ENCODE assay signal across 20 cellular contexts in the genomic region with DNA sequence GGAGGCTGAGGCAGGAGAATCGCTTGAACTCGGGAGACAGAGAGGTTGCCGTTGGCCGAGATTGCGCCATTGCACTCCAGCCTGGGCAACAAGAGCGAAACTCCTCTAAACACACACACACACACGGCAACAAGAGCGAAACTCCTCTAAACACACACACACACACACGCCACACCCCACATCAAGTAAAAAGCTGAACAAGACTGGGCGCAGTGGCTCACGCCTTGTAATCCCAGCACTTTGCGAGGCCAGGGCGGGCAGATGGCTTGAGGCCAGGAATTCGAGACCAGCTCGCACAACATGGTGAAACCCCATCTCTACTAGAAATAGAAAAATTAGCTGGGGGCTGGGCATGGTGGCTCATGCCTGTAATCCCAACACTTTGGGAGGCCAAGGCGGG. TPM values are rescaled to one million over a fixed set of nuclear protein-coding genes. Genes with fewer than 3 reads are reported as not detected.
A peak's percentile ranks its signal among the peaks of the same experiment; 100 is the strongest.
DNase-seq lines count a peak whose midpoint lies in the region; ATAC-seq and TF ChIP-seq lines count a peak whose summit lies in the region.
"Had no signal": no experiment of that assay in that cellular context is flagged by ENCODE, and none has a peak within 500 bp of the region (broad histone marks: within the 10 kb centered on the region; RNA-seq: fewer than 3 reads in every experiment).

No MANE protein-coding gene starts in this region.

- H3F3A ChIP-seq in GM23338 (replicated peaks; ENCODE audit: low read depth) = no peaks in the 10 kb centered on the region

- H2AFZ ChIP-seq in GM23338 = no peak overlapping the region
- H2AFZ ChIP-seq: GM23248 had no signal

- H3K79me2 ChIP-seq in GM23338 (replicated peaks; ENCODE audit: insufficient read depth) = no peaks in the 10 kb centered on the region

- DNase-seq in GM23338 (ENCODE audit: low spot score) (no peak), HuH-7 (ENCODE audit: low spot score) (no peak), nucleus accumbens (lab: John Stamatoyannopoulos, UW) (no peak), head of caudate nucleus (no peak)
- DNase-seq: 8988T; ACHN; C1 segment of cervical spinal cord; Calu3; CD4-positive, alpha-beta memory T cell; COR-L47; DMS53; DMS79 treated with DMSO at 0.1 percent for 48 hours; GF-D8; GM23248; H9; HFFc6 had no signal

- ATAC-seq in GM23338 = no peak
- ATAC-seq in esophagus mucosa = peak; percentile 77
- ATAC-seq: A549, HCT116 had no signal

- H3K36me3 ChIP-seq in GM23338 (ENCODE audit: insufficient read depth) = 0 out of 2 replicates have a peak, but pooled peaks cover under 1% of the 10 kb centered on the region

- no peaks in the 10 kb centered on the region for H3K27me3 ChIP-seq in GM23338 (ENCODE audit: insufficient read depth)

- peaks cover 17% of the 10 kb centered on the region; the same call in 2 of the 3 replicates for H3K4me1 Mint-ChIP-seq in GM23338

- no peaks in the 10 kb centered on the region for H3K9me2 ChIP-seq in GM23338 (ENCODE audit: insufficient read depth)

- H3K4me1 ChIP-seq in GM23338 (ENCODE audit: insufficient read depth) = peaks cover 7% of the 10 kb centered on the region
- H3K4me1 ChIP-seq: A549 had no signal

- no peak overlapping the region for H3K4me2 ChIP-seq in GM23338
- H3K4me2 ChIP-seq: A549 had no signal

- 0 out of 2 replicates have a peak overlapping the region, but pooled peaks have one; percentile 16 for H3K27ac Mint-ChIP-seq in GM23338
- H3K27ac Mint-ChIP-seq: CD4-positive, alpha-beta memory T cell; HFFc6 had no signal

- H4K20me1 ChIP-seq in GM23338 (replicated peaks; ENCODE audit: insufficient read depth) = no peaks in the 10 kb centered on the region

- H3K4me3 Mint-ChIP-seq in GM23338 = no peak overlapping the region
- H3K4me3 Mint-ChIP-seq: CD4-positive, alpha-beta memory T cell; H9; HFFc6 had no signal

- H3K36me3 Mint-ChIP-seq in GM23338 (ENCODE audit: low read depth) = no peaks in the 10 kb centered on the region; the same call in 2 of the 3 replicates
- H3K36me3 Mint-ChIP-seq: CD4-positive, alpha-beta memory T cell had no signal

- TF ChIP-seq CTCF in GM23338 (conservative IDR thresholded peaks at IDR 0.05; ENCODE audit: low read depth in 2 of 2) = no peak
- no peak for TF ChIP-seq CTCF in VCaP (conservative IDR thresholded peaks at IDR 0.05)

- intact Hi-C loops in head of caudate nucleus (cut with DNase I) = no loop called here

- no peaks in the 10 kb centered on the region for H3K27me3 Mint-ChIP-seq in GM23338 (ENCODE audit: insufficient read depth, low read depth, poor library complexity)

- H3K4me3 ChIP-seq in GM23338 = no peak overlapping the region
- H3K4me3 ChIP-seq: A549, GM23248 had no signal

- peaks cover 10% of the 10 kb centered on the region for H3K9me3 Mint-ChIP-seq in GM23338

- H3K27ac ChIP-seq in GM23338 (ENCODE audit: low read depth) = no peak overlapping the region
- peak overlapping the region; percentile 90 for H3K27ac ChIP-seq in VCaP
- H3K27ac ChIP-seq: A549, GM23248 had no signal

TF ChIP-seq in GM23338, 12 proteins besides CTCF, POLR2A, EP300 and RAD21 (continues in another document):
- TF ChIP-seq JUNB (IDR thresholded peaks at IDR 0.05; ENCODE audit: unreplicated experiment) = no peak
- TF ChIP-seq EZH2phosphoT487 (IDR thresholded peaks at IDR 0.05; ENCODE audit: unreplicated experiment) = no peak
- TF ChIP-seq ZNF114 (CRISPR knock-in tag; IDR thresholded peaks at IDR 0.05) = no peak
- TF ChIP-seq STAT1 (IDR thresholded peaks at IDR 0.05; ENCODE audit: unreplicated experiment) = no peak
- TF ChIP-seq REST (IDR thresholded peaks at IDR 0.05; ENCODE audit: unreplicated experiment) = no peak
- no peak for TF ChIP-seq ZNF331 (CRISPR knock-in tag; IDR thresholded peaks at IDR 0.05; ENCODE audit: low read depth)
- TF ChIP-seq ZNF462 (CRISPR knock-in tag; IDR thresholded peaks at IDR 0.05) = no peak
- TF ChIP-seq CREB1 (CRISPR knock-in tag; IDR thresholded peaks at IDR 0.05; ENCODE audit: low read depth) = no peak
- TF ChIP-seq EZH2 (IDR thresholded peaks at IDR 0.05; ENCODE audit: low read depth, unreplicated experiment) = no peak
- TF ChIP-seq POLR2AphosphoS5 (IDR thresholded peaks at IDR 0.05; ENCODE audit: low read depth) = no peak
- no peak for TF ChIP-seq NANOG (IDR thresholded peaks at IDR 0.05; ENCODE audit: borderline replicate concordance)

RNA-seq across cellular contexts. Expression of gene HOMER2, which starts 49.0 kb away (rescaled TPM):
- total RNA-seq in GM23338 (2014; rRNA removed; shearing (Covaris generic)) = 23.9 and 30.9 TPM in 2 replicates
- polyA plus RNA-seq in GM23338 (2016; fragmentation: Nextera tagmentation; extraction: Ambion mirVana) = 9.2 and 10.8 TPM in 2 replicates
- total RNA-seq in esophagus mucosa = 26.3 TPM
